13 cellular contexts compared by ENCODE assay signal in the genomic region with DNA sequence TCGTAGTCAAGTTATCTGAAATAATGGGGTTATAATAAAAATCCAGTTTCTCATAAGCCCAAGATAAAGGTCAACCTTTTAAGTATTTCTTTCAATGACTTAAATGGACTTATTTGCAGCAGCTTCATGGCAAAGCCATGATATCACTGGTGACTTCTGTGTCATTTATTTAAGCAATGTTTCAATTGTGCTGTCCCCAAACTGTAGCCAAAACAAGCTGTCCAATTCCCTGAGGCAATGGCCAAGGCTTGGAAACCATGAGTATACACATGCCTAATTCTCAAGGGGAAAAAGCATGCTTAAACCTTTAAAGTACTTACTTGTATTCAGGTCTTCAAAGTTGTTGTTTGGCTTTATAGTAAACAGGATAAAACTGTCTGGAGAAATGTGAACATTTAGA.
"Had no signal": no experiment of that assay in that cellular context is flagged by ENCODE, and none has a peak within 500 bp of the region (broad histone marks: within the 10 kb centered on the region; RNA-seq: fewer than 3 reads in every experiment).

No MANE protein-coding gene starts in this region.

- H3K4me3 ChIP-seq: transverse colon had no signal

- H3K9me3 ChIP-seq: transverse colon had no signal

- ATAC-seq: activated CD8-positive, alpha-beta T cell treated with anti-CD3 and anti-CD28 coated beads, Interleukin-2, amount 10 ng/mL, durations not matched to agents 7 days and 5 days had no signal

- H3K27ac ChIP-seq: epithelial cell of prostate, parathyroid adenoma, transverse colon had no signal

- H3K4me1 ChIP-seq: parathyroid adenoma had no signal

- FAIRE-seq: small intestine had no signal

- DNase-seq: activated CD4-positive, alpha-beta T cell treated with anti-CD3 and anti-CD28 coated beads for 48 hours; activated CD8-positive, alpha-beta memory T cell treated with anti-CD3 and anti-CD28 coated beads, Interleukin-2, amount 50 U/mL, for 48 hours; activated CD8-positive, alpha-beta T cell treated with anti-CD3 and anti-CD28 coated beads, Interleukin-2, amount 10 ng/mL, durations not matched to agents 7 days and 5 days; activated naive CD4-positive, alpha-beta T cell; central memory CD4-positive, alpha-beta T cell; cortex of kidney; effector memory CD4-positive, alpha-beta T cell; hippocampal formation; kidney glomerular epithelial cell; small intestine; transverse colon had no signal

- H3K36me3 ChIP-seq: transverse colon had no signal

- H3K27me3 ChIP-seq: transverse colon had no signal
